ENCODE assay signal across 8 cellular contexts in the genomic region with DNA sequence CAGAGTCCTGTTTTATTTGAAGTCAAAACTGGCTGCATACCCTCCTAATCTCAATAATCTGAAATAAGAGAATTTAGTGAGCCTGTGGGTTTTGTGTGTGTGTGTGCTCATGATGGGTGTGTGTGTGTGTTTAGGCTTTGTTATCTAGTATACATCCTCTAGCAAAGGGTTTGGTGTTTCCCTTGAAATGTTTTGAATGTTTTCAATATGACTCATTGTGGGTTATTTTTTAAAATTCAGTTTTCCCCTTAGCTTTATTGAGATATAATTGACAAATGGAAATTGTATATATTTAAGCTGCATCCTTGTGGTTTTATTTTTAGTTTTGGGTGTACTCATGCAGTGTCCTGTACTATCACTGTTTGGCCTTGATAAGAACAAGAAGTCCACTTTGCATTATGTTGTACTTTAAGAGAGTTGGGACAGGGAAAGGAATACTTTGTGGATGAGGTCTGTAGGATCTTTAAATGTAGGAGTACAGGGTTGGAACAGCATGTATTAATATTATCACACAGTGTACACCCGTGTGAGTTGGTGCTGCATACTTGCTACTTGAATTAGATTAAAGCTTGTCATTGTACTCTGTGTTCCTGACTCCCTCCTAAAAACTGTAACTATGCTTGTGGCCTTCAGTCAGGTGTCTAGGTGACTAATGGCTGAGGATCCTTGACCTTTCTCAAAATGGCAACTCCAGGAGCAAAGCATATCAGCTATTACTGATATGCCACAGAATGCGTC. TPM values are rescaled to one million over a fixed set of nuclear protein-coding genes. Genes with fewer than 3 reads are reported as not detected.
DNase-seq lines count a peak whose midpoint lies in the region; ATAC-seq and TF ChIP-seq lines count a peak whose summit lies in the region.

No MANE protein-coding gene starts in this region.

- H3K4me1 Mint-ChIP-seq in T-helper 1 cell treated with Interleukin-12 subunit alpha and Interleukin-12 subunit beta and Interleukin-4 antibody, amounts not matched to agents 30 μg/mL and 1 μg/mL, for 36 hours (ENCODE audit: low read depth): peaks cover 38% of the 10 kb centered on the region

- no peaks in the 10 kb centered on the region for H3K9me3 ChIP-seq in tibial artery

- peaks cover 4% of the 10 kb centered on the region for H3K27me3 Mint-ChIP-seq in T-helper 1 cell treated with Interleukin-12 subunit alpha and Interleukin-12 subunit beta and Interleukin-4 antibody, amounts not matched to agents 30 μg/mL and 1 μg/mL, for 36 hours (ENCODE audit: low read depth)

- peaks cover 5% of the 10 kb centered on the region for H3K36me3 Mint-ChIP-seq in T-helper 1 cell treated with Interleukin-12 subunit alpha and Interleukin-12 subunit beta and Interleukin-4 antibody, amounts not matched to agents 30 μg/mL and 1 μg/mL, for 36 hours (ENCODE audit: low read depth)

- intact Hi-C loops in tibial artery (cut with DNase I; ENCODE audit: low total_unique reads): no loop called here

- ATAC-seq in GM19463 (IDR thresholded peaks at IDR 0.05; ENCODE audit: unreplicated experiment): peak; percentile 44

- H3K27ac ChIP-seq in tibial artery: peak overlapping the region; percentile 60 to 61

- TF ChIP-seq CTCF in tibial artery (IDR thresholded peaks at IDR 0.05): no peak

- peak; percentile 19 for DNase-seq in 8988T
- peak; percentile 54 for DNase-seq in glomerular visceral epithelial cell (ENCODE audit: extremely low spot score)
- DNase-seq in tibial artery: no peak
- no peak for DNase-seq in NK-92 treated with Interleukin-12 subunit alpha and Interleukin-12 subunit beta, amount 100 ng/mL, for 24 hours (lab: John Stamatoyannopoulos, UW)
- DNase-seq in T1000 (lab: John Stamatoyannopoulos, UW): no peak
- DNase-seq in SK-N-DZ (ENCODE audit: low spot score): no peak

- no peaks in the 10 kb centered on the region for H3K36me3 ChIP-seq in tibial artery

- peak overlapping the region; percentile 67 for H3K27ac Mint-ChIP-seq in T-helper 1 cell treated with Interleukin-12 subunit alpha and Interleukin-12 subunit beta and Interleukin-4 antibody, amounts not matched to agents 30 μg/mL and 1 μg/mL, for 36 hours

- H3K4me3 ChIP-seq in tibial artery: no peak overlapping the region

- no peaks in the 10 kb centered on the region for H3K27me3 ChIP-seq in tibial artery

- peak overlapping the region; percentile 59 for H3K4me3 Mint-ChIP-seq in T-helper 1 cell treated with Interleukin-12 subunit alpha and Interleukin-12 subunit beta and Interleukin-4 antibody, amounts not matched to agents 30 μg/mL and 1 μg/mL, for 36 hours

- H3K9me3 Mint-ChIP-seq in T-helper 1 cell treated with Interleukin-12 subunit alpha and Interleukin-12 subunit beta and Interleukin-4 antibody, amounts not matched to agents 30 μg/mL and 1 μg/mL, for 36 hours: no peaks in the 10 kb centered on the region

- peaks cover 0 to 95% (median 52%) of the 10 kb centered on the region in 4 donors for H3K4me1 ChIP-seq in tibial artery

RNA-seq across cellular contexts. Expression of a gene that starts 58.3 kb away (rescaled TPM):
- polyA plus RNA-seq in SK-N-DZ (2014; cell fraction: cytosol; rRNA removed): 20.3 and 26.1 TPM in 2 replicates
- polyA plus RNA-seq in SK-N-DZ (2014; cell fraction: nucleus; rRNA removed): 16.2 and 20.0 TPM in 2 replicates

Comparison
In these comparisons a context has a peak if more than half of its experiments do, and no peak if none do; other contexts are left out.
1. DNase-seq: peak in 8988T (single experiment) and glomerular visceral epithelial cell (single experiment); none in tibial artery (0 of 2), NK-92 treated with Interleukin-12 subunit alpha and Interleukin-12 subunit beta, amount 100 ng/mL, for 24 hours (single experiment), T1000 (single experiment) and SK-N-DZ (single experiment).